In the genomic region with DNA sequence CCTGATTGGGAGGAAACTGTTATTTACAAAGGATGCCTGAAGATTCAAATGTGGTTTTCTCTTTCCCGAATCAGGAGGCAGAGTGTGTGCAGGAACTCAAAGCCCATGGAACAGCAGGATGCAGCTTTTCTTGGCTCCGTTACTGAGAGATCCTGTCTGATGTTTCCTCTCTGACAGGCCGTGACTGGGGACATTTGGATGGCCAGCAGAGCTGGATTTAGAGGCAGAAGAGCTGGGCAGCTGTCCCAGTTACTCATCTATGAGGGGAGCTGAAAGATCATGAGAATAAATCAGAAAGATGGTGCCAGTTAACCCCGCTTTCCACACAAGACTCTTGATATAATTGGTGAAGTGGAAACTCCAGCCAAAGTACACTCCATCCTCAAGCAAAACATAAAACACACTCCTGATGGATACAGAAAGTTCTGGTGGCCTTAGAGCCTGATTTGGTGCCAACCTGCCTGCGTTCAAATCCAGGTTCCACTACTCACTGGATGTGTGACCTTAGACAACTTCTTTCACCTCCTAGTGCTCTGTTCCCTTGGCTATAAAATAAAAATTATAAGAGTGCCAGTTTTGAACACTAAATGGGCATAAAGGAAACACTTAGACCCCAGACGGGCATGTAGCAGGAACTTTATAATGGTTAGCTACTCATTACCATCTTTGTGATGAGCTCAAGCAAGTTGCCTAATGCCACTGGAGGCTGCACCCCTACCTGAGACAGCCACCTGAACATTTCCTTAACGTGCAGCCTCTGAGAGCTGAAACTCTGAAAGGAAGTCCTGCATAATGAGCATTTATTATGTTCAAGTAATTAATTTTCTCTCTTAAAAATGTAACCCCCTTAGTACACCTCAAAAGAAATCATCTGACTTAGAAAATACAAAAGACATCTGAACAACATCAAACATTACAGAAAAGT, we compare ENCODE assay signal across 11 cellular contexts.
DNase-seq lines count a peak whose midpoint lies in the region; ATAC-seq and TF ChIP-seq lines count a peak whose summit lies in the region.
"Had no signal": no experiment of that assay in that cellular context is flagged by ENCODE, and none has a peak within 500 bp of the region (broad histone marks: within the 10 kb centered on the region; RNA-seq: fewer than 3 reads in every experiment).

No MANE protein-coding gene starts in this region.

- H3K36me3 Mint-ChIP-seq in activated CD8-positive, alpha-beta T cell treated with anti-CD3 and anti-CD28 coated beads for 36 hours (ENCODE audit: low read depth) = no peaks in the 10 kb centered on the region

- ATAC-seq in activated CD8-positive, alpha-beta T cell treated with anti-CD3 and anti-CD28 coated beads for 36 hours = no peak
- no peak for ATAC-seq in GM18868 (IDR thresholded peaks at IDR 0.05; ENCODE audit: unreplicated experiment)

- peak overlapping the region; percentile 21 for H3K4me3 Mint-ChIP-seq in activated CD8-positive, alpha-beta T cell treated with anti-CD3 and anti-CD28 coated beads for 36 hours

- CTCF ChIA-PET in activated CD8-positive, alpha-beta T cell treated with anti-CD3 and anti-CD28 coated beads for 36 hours (lab: Charles Lee) = interaction anchor here (1.1 to 1.6 kb wide), 2 partner anchors 9 to 104 kb away, joined by 3 to 4 read pairs; no protein-coding TSS in a partner anchor

- H3K9me3 Mint-ChIP-seq in activated CD8-positive, alpha-beta T cell treated with anti-CD3 and anti-CD28 coated beads for 36 hours = no peaks in the 10 kb centered on the region

- peak overlapping the region; percentile 47 for H3K27ac Mint-ChIP-seq in activated CD8-positive, alpha-beta T cell treated with anti-CD3 and anti-CD28 coated beads for 36 hours

- TF ChIP-seq CTCF in activated CD8-positive, alpha-beta T cell treated with anti-CD3 and anti-CD28 coated beads for 36 hours (IDR thresholded peaks at IDR 0.05) = no peak
- TF ChIP-seq CTCF in foreskin fibroblast (IDR thresholded peaks at IDR 0.05; ENCODE audit: low read depth, low read length) = no peak

- H3K27me3 Mint-ChIP-seq in activated CD8-positive, alpha-beta T cell treated with anti-CD3 and anti-CD28 coated beads for 36 hours = no peaks in the 10 kb centered on the region

- no peak overlapping the region for H3K4me3 ChIP-seq in foreskin fibroblast (ENCODE audit: low read depth in 1 of 2, low read length in 2 of 2)
- H3K4me3 ChIP-seq: cardiac muscle cell had no signal

- H3K4me1 Mint-ChIP-seq in activated CD8-positive, alpha-beta T cell treated with anti-CD3 and anti-CD28 coated beads for 36 hours (ENCODE audit: low read depth) = peaks cover 73% of the 10 kb centered on the region

- intact Hi-C loops in activated CD8-positive, alpha-beta T cell treated with anti-CD3 and anti-CD28 coated beads for 36 hours (cut with micrococcal nuclease) = no loop called here

- POLR2A ChIA-PET in activated CD8-positive, alpha-beta T cell treated with anti-CD3 and anti-CD28 coated beads for 36 hours (lab: Charles Lee) = interaction anchor here (0.8 to 2.2 kb wide), 2 partner anchors 9 to 14 kb away, joined by 3 to 11 read pairs; no protein-coding TSS in a partner anchor

- DNase-seq in GM04504 (ENCODE audit: low read depth) (peak; percentile 48), foreskin fibroblast (peak; percentile 23 to 38), pulmonary artery endothelial cell (ENCODE audit: low read depth, low spot score) (peak; percentile 35), dedifferentiated amniotic fluid mesenchymal stem cell (ENCODE audit: extremely low spot score) (no peak)
- no peak for DNase-seq in activated CD8-positive, alpha-beta T cell treated with anti-CD3 and anti-CD28 coated beads for 36 hours
- no peak for DNase-seq in stimulated activated CD4-positive, alpha-beta T cell treated with anti-CD3 and anti-CD28 coated beads, Interleukin-2, amount 100 ng/mL, for 24 hours
- DNase-seq: activated T-cell treated with anti-CD3 and anti-CD28 coated beads for 4 hours, DMS 273 treated with DMSO at 0.1 percent for 48 hours, NCI-H226 had no signal

Comparison
In these comparisons a context has a peak if more than half of its experiments do, and no peak if none do; other contexts are left out.
1. DNase-seq: peak in GM04504 (single experiment), foreskin fibroblast (2 of 2) and pulmonary artery endothelial cell (single experiment); none in activated CD8-positive, alpha-beta T cell treated with anti-CD3 and anti-CD28 coated beads for 36 hours (single experiment), stimulated activated CD4-positive, alpha-beta T cell treated with anti-CD3 and anti-CD28 coated beads, Interleukin-2, amount 100 ng/mL, for 24 hours (0 of 2) and dedifferentiated amniotic fluid mesenchymal stem cell (single experiment).